1 cellular context compared by ENCODE assay signal in the genomic region with DNA sequence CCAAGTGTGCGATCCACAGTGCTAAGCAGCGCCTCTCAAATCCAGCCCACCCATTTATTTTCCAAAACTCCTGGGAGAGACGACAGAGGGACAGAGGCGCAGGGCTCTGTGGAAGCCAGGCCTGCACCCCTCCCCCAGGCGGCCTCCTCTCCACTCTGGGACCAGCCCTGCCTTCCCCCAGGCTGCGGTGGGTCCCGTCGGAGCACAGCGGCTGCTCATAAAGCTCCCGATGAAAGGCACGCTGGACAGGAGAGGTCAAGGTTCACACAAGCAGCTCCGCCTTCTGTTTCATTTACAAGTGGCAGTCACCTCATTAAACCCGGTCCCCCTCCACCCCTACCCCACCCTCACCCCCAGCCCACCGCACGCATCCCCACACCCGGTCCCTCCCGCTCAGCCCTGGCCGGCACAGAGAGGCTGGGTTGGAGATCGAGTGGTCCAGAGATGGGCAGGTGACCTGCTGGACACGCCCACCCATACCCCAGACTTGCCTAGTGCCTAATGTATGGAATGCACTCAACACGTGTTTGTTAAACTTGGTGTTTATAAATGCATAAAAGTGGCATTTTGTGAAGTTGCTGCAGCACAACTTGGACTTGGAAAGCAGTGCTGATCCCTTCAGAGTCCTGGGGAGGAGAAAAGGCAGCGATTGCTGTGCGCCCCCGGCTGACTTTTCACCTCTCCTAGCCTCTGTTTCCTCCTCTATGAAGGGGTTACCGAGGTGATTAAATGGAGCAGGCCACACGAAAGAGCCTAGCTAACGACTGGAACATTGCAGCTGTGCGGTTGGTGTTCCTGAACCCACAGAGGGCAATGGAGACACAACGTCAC.
TF ChIP-seq lines count a peak whose summit lies in the region.

No MANE protein-coding gene starts in this region.

TF ChIP-seq in IMR-90, 13 proteins besides CTCF, POLR2A, EP300 and RAD21 (continued from another document):
- TF ChIP-seq RFX5 (IDR thresholded peaks at IDR 0.05; ENCODE audit: low read depth, low read length) (no peak), FOS (IDR thresholded peaks at IDR 0.05; ENCODE audit: low read depth, low read length) (no peak), CHD1 (IDR thresholded peaks at IDR 0.05; ENCODE audit: low read depth, low read length) (no peak), MAZ (IDR thresholded peaks at IDR 0.05; ENCODE audit: borderline replicate concordance, low read depth, low read length) (no peak), SMC3 (IDR thresholded peaks at IDR 0.05; ENCODE audit: low read depth, low read length) (no peak), RCOR1 (IDR thresholded peaks at IDR 0.05; ENCODE audit: insufficient replicate concordance, low read length) (no peak)
- TF ChIP-seq, protein P1, sequence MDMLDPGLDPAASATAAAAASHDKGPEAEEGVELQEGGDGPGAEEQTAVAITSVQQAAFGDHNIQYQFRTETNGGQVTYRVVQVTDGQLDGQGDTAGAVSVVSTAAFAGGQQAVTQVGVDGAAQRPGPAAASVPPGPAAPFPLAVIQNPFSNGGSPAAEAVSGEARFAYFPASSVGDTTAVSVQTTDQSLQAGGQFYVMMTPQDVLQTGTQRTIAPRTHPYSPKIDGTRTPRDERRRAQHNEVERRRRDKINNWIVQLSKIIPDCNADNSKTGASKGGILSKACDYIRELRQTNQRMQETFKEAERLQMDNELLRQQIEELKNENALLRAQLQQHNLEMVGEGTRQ (IDR thresholded peaks at IDR 0.05; ENCODE audit: low read depth, low read length) = no peak
TF ChIP-seq in IMR-90: peak in this region for 0.
